Comparison of ENCODE assay signal across 2 cellular contexts in genomic region chr5:96649251-96649937, GRCh38.
A peak's percentile ranks its signal among the peaks of the same experiment; 100 is the strongest.
TF ChIP-seq lines count a peak whose summit lies in the region.

No MANE protein-coding gene starts in this region.

TF ChIP-seq in IMR-90, 13 proteins besides CTCF, POLR2A, EP300 and RAD21:
- TF ChIP-seq NFE2L2 (IDR thresholded peaks at IDR 0.05; ENCODE audit: low read depth, low read length) (no peak), MAFK (IDR thresholded peaks at IDR 0.05; ENCODE audit: low read depth, low read length) (no peak)
TF ChIP-seq in IMR-90: peak in this region for 0.

TF ChIP-seq in HepG2, 621 proteins besides CTCF, POLR2A, EP300 and RAD21:
- TF ChIP-seq SOX13 (IDR thresholded peaks at IDR 0.05) (no peak), SOX13 (CRISPR knock-in tag; conservative IDR thresholded peaks at IDR 0.05 in 1 of 2, IDR thresholded peaks at IDR 0.05 in 1 of 2) (peak in 1 of 2 experiments; percentile 51; a peak in 2 of 4 replicates), ZNF207 (IDR thresholded peaks at IDR 0.05; ENCODE audit: borderline replicate concordance) (no peak)
